12 cellular contexts compared by ENCODE assay signal in genomic region chr15:76983588-76984379, GRCh38. TPM values are rescaled to one million over a fixed set of nuclear protein-coding genes. Genes with fewer than 3 reads are reported as not detected.
A peak's percentile ranks its signal among the peaks of the same experiment; 100 is the strongest.
DNase-seq lines count a peak whose midpoint lies in the region; ATAC-seq, FAIRE-seq and TF ChIP-seq lines count a peak whose summit lies in the region.
"Had no signal": no experiment of that assay in that cellular context is flagged by ENCODE, and none has a peak within 500 bp of the region (broad histone marks: within the 10 kb centered on the region; RNA-seq: fewer than 3 reads in every experiment).

No MANE protein-coding gene starts in this region.

- POLR2A ChIA-PET in A549 (lab: Yijun Ruan, JAX): no interaction called here

- DNase-seq in A549 (ENCODE audit: low read depth in 1 of 2, low spot score in 1 of 2) (no peak), GM23248 (peak; percentile 15), SK-MEL-5 (ENCODE audit: low read depth, low spot score) (peak; percentile 55), left lung (no peak), NK-92 (lab: John Stamatoyannopoulos, UW; ENCODE audit: unreplicated experiment) (no peak), NCI-H526 (lab: John Stamatoyannopoulos, UW) (no peak), GOT3 (lab: John Stamatoyannopoulos, UW) (no peak)
- DNase-seq: activated CD4-positive, alpha-beta T cell treated with anti-CD3 and anti-CD28 coated beads, Interleukin-2, amount 10 ng/mL, durations not matched to agents 24 days and 14 days; NCI-H2107; tibial artery had no signal

- no peaks in the 10 kb centered on the region for H3K27me3 ChIP-seq in GM23248 (replicated peaks; ENCODE audit: insufficient read depth)
- H3K27me3 ChIP-seq in left lung: no peaks in the 10 kb centered on the region
- H3K27me3 ChIP-seq: ovary, tibial artery had no signal

- no peak overlapping the region for H3K27ac ChIP-seq in A549
- H3K27ac ChIP-seq in GM23248: no peak overlapping the region
- H3K27ac ChIP-seq in left lung: peak overlapping the region in 1 of 2 donors; percentile 84
- H3K27ac ChIP-seq: ovary, tibial artery had no signal

- no peak for FAIRE-seq in A549 (lab: Jason Lieb, UNC)

- TF ChIP-seq CTCF in A549 (IDR thresholded peaks at IDR 0.05) (no peak), left lung (IDR thresholded peaks at IDR 0.05) (no peak)

- H3K4me1 ChIP-seq in A549 (no peaks in the 10 kb centered on the region), GM23248 (ENCODE audit: insufficient read depth) (no peaks in the 10 kb centered on the region), left lung (peaks cover 0 to 49% of the 10 kb centered on the region in 2 donors)
- H3K4me1 ChIP-seq: tibial artery had no signal

- H3K4me3 ChIP-seq in A549 (no peak overlapping the region), GM23248 (no peak overlapping the region), left lung (no peak overlapping the region)
- H3K4me3 ChIP-seq: ovary, tibial artery had no signal

- intact Hi-C loops in left lung (cut with DNase I): no loop called here

- CTCF ChIA-PET in A549 (lab: Yijun Ruan, JAX): interaction anchor here (1.7 kb wide), 2 partner anchors 10 to 40 kb away, joined by 4 to 7 read pairs; no protein-coding TSS in a partner anchor

- no peak overlapping the region for H3K9ac ChIP-seq in GM23248

- H3K9me3 ChIP-seq in A549 (0 out of 3 replicates have a peak, but pooled peaks cover 12% of the 10 kb centered on the region), GM23248 (ENCODE audit: low read depth) (no peaks in the 10 kb centered on the region), left lung (no peaks in the 10 kb centered on the region)
- H3K9me3 ChIP-seq: ovary had no signal

- no peaks in the 10 kb centered on the region for H3K9me2 ChIP-seq in GM23248 (ENCODE audit: insufficient read depth)

- 76% methylated on average over 4 of the region's 4 CpGs for WGBS in A549 (ENCODE audit: missing lambda C conversion rate)
- 62 to 63% methylated on average over 4 of the region's 4 CpGs for WGBS in GM23248 (ENCODE audit: low coverage in 1 of 2, low lambda C conversion rate in 2 of 2, missing lambda C conversion rate in 2 of 2), 2 experiments

- peak; percentile 35 to 37; a peak in 4 of 6 replicates for ATAC-seq in A549
- peak; percentile 60 for ATAC-seq in left lung
- no peak for ATAC-seq in HG02973 (IDR thresholded peaks at IDR 0.05; ENCODE audit: unreplicated experiment)

- H2AFZ ChIP-seq in GM23248: no peak overlapping the region

- TF ChIP-seq EP300 in A549 (IDR thresholded peaks at IDR 0.05): no peak

- no peaks in the 10 kb centered on the region for H4K20me1 ChIP-seq in GM23248 (ENCODE audit: insufficient read depth)

- H3F3A ChIP-seq in GM23248 (ENCODE audit: insufficient read depth): no peaks in the 10 kb centered on the region

- no peak for TF ChIP-seq POLR2A in A549 (IDR thresholded peaks at IDR 0.05; ENCODE audit: low read length)

- H3K4me2 ChIP-seq in A549 (no peak overlapping the region), GM23248 (ENCODE audit: unreplicated experiment) (no peak overlapping the region)

- no peaks in the 10 kb centered on the region for H3K79me2 ChIP-seq in GM23248 (ENCODE audit: insufficient read depth)

- TF ChIP-seq RAD21 in A549 (conservative IDR thresholded peaks at IDR 0.05 in 1 of 2, IDR thresholded peaks at IDR 0.05 in 1 of 2): no peak

- in situ Hi-C loops in GM23248 (cut with MboI) (no loop called here), SK-MEL-5 (cut with HindIII; ENCODE audit: low pct_unique_long_range_greater_than_20kb, low sequenced_read_pairs) (no loop called here)

- H3K36me3 ChIP-seq in GM23248 (ENCODE audit: low read depth): no peaks in the 10 kb centered on the region
- no peaks in the 10 kb centered on the region for H3K36me3 ChIP-seq in left lung
- H3K36me3 ChIP-seq: ovary, tibial artery had no signal

TF ChIP-seq in A549, 52 proteins besides CTCF, POLR2A, EP300 and RAD21:
- TF ChIP-seq ZNF302 (CRISPR knock-in tag; IDR thresholded peaks at IDR 0.05): no peak
- TF ChIP-seq FOSB (CRISPR knock-in tag; IDR thresholded peaks at IDR 0.05): no peak
- no peak for TF ChIP-seq HOXA7 (CRISPR knock-in tag; IDR thresholded peaks at IDR 0.05)
- TF ChIP-seq GATA3 (IDR thresholded peaks at IDR 0.05; ENCODE audit: borderline replicate concordance): no peak
- TF ChIP-seq CHD2 (IDR thresholded peaks at IDR 0.05; ENCODE audit: low read length, partially characterized antibody): no peak
- no peak for TF ChIP-seq USF2 (IDR thresholded peaks at IDR 0.05)
- no peak for TF ChIP-seq HOXB13 (CRISPR knock-in tag; IDR thresholded peaks at IDR 0.05; ENCODE audit: low read depth)
- TF ChIP-seq KDM5A (IDR thresholded peaks at IDR 0.05): no peak
- no peak for TF ChIP-seq HEYL (CRISPR knock-in tag; IDR thresholded peaks at IDR 0.05)
- TF ChIP-seq CBX8 (IDR thresholded peaks at IDR 0.05): no peak
- no peak for TF ChIP-seq RARB (CRISPR knock-in tag; IDR thresholded peaks at IDR 0.05)
- no peak for TF ChIP-seq RNF2 (IDR thresholded peaks at IDR 0.05; ENCODE audit: borderline replicate concordance, low read depth)
- TF ChIP-seq NR3C1 (IDR thresholded peaks at IDR 0.05): no peak
- TF ChIP-seq SREBF2 (IDR thresholded peaks at IDR 0.05): no peak
- no peak for TF ChIP-seq MAFK (IDR thresholded peaks at IDR 0.05; ENCODE audit: partially characterized antibody)
- TF ChIP-seq RFX5 (IDR thresholded peaks at IDR 0.05): no peak
- TF ChIP-seq JUNB (IDR thresholded peaks at IDR 0.05): no peak

RNA-seq across cellular contexts. Expression of gene PSTPIP1, which starts 11.1 kb away (rescaled TPM):
- polyA plus RNA-seq in A549 (2011; rRNA removed) (not detected in 2 replicates), A549 (2017; fragmentation: RNase III; extraction: RNeasy Plus Mini Kit Qiagen cat#74134 plus additional on column Dnase treatment) (not detected in 3 replicates), GM23248 (2016; fragmentation: Nextera tagmentation; extraction: Ambion mirVana) (0.71 and 0.80 TPM in 2 replicates)
- polyA plus RNA-seq in A549 (2012; cell fraction: cytosol; rRNA removed): 0.04 TPM in 1 of 2 replicates, not detected in the other
- 0.12 TPM in 1 of 2 replicates, not detected in the other for polyA plus RNA-seq in A549 (2012; cell fraction: nucleus; rRNA removed)
- not detected in 2 replicates for polyA minus RNA-seq in A549 (2011; rRNA and poly(A)+ RNA removed)
- 0.38 TPM in 1 of 2 replicates, not detected in the other for total RNA-seq in GM23248 (2014; rRNA removed; shearing (Covaris generic))
- not detected in 2 replicates for total RNA-seq in SK-MEL-5 (2014; rRNA removed; shearing (Covaris generic))
- polyA plus RNA-seq in SK-MEL-5 (2015; cell fraction: cytosol; rRNA removed): 0.36 TPM in 1 of 2 replicates, not detected in the other
- polyA plus RNA-seq in SK-MEL-5 (2015; cell fraction: nucleus; rRNA removed): not detected in 2 replicates
- total RNA-seq in left lung: 10 to 100 TPM in 1 of 2 donors, 1 to 10 TPM in 1; 9.1 to 52.9 TPM

RNA-seq across cellular contexts. Expression of gene RCN2, which starts 52.2 kb away (rescaled TPM):
- polyA plus RNA-seq in A549 (2011; rRNA removed) (102 and 152 TPM in 2 replicates), A549 (2017; fragmentation: RNase III; extraction: RNeasy Plus Mini Kit Qiagen cat#74134 plus additional on column Dnase treatment) (78.6 to 81.3 TPM (median 81.1 TPM) in 3 replicates), GM23248 (2016; fragmentation: Nextera tagmentation; extraction: Ambion mirVana) (178 and 181 TPM in 2 replicates)
- 43.8 and 52.6 TPM in 2 replicates for polyA plus RNA-seq in A549 (2012; cell fraction: cytosol; rRNA removed)
- polyA plus RNA-seq in A549 (2012; cell fraction: nucleus; rRNA removed): 15.3 and 16.0 TPM in 2 replicates
- 9.0 and 10.3 TPM in 2 replicates for polyA minus RNA-seq in A549 (2011; rRNA and poly(A)+ RNA removed)
- 95.4 and 96.7 TPM in 2 replicates for total RNA-seq in GM23248 (2014; rRNA removed; shearing (Covaris generic))
- total RNA-seq in SK-MEL-5 (2014; rRNA removed; shearing (Covaris generic)): 114 and 132 TPM in 2 replicates
- 188 and 249 TPM in 2 replicates for polyA plus RNA-seq in SK-MEL-5 (2015; cell fraction: cytosol; rRNA removed)
- polyA plus RNA-seq in SK-MEL-5 (2015; cell fraction: nucleus; rRNA removed): 62.4 and 78.2 TPM in 2 replicates
- 10 to 100 TPM; 42.3 to 73.8 TPM for total RNA-seq in left lung

Comparison
In these comparisons a context has a peak if more than half of its experiments do, and no peak if none do; other contexts are left out.
1. DNase-seq: peak in GM23248 (single experiment) and SK-MEL-5 (single experiment); none in A549 (0 of 2), left lung (0 of 2), NK-92 (single experiment), NCI-H526 (0 of 2) and GOT3 (single experiment).